Comparison of ENCODE assay signal across 21 cellular contexts in the genomic region with DNA sequence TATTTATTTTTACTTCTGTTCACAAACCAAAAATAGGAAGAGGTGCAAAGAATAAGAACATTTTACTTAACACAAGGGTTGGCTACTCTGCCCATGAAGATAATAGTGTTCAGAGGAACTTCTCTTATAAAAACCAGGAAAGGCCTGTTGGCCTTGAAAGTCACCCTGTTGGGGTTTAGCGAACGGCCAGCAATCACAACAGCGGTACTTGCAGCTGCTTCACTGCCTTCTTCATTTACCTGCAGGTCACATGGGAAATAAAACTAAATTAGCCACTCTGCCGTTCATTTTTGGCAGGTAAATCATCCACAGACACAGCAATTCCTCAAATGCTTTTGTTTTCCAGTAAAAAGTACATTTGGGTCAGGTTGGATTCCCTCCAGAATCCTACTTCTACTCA. TPM values are rescaled to one million over a fixed set of nuclear protein-coding genes. Genes with fewer than 3 reads are reported as not detected.
"Had no signal": no experiment of that assay in that cellular context is flagged by ENCODE, and none has a peak within 500 bp of the region (broad histone marks: within the 10 kb centered on the region; RNA-seq: fewer than 3 reads in every experiment).

No MANE protein-coding gene starts in this region.

- DNase-seq: effector memory CD8-positive, alpha-beta T cell; esophagus squamous epithelium; foreskin fibroblast; immature natural killer cell; left ventricle myocardium superior; mesenchymal stem cell; naive B cell; occipital lobe; psoas muscle; spleen; stimulated activated CD4-positive, alpha-beta T cell treated with anti-CD3 and anti-CD28 coated beads, Interleukin-15, amount 100 ng/mL, for 24 hours; stimulated activated CD4-positive, alpha-beta T cell treated with anti-CD3 and anti-CD28 coated beads, Interleukin-1b, Interleukin-23, amount 100 ng/mL, for 48 hours; stimulated activated CD4-positive, alpha-beta T cell treated with anti-CD3 and anti-CD28 coated beads, Interleukin-4, amount 100 ng/mL, for 24 hours; testis; transverse colon had no signal

- H3K4me3 ChIP-seq: esophagus squamous epithelium, gastroesophageal sphincter, lung, psoas muscle, spleen, testis, transverse colon had no signal

- H3K27me3 ChIP-seq: esophagus squamous epithelium, gastroesophageal sphincter, spleen, testis, transverse colon had no signal

- H3K9me3 ChIP-seq: esophagus squamous epithelium, gastroesophageal sphincter, psoas muscle, spleen, testis, transverse colon had no signal

- H3K36me3 ChIP-seq: esophagus squamous epithelium, gastroesophageal sphincter, transverse colon had no signal

- H3K27ac ChIP-seq: esophagus squamous epithelium, gastroesophageal sphincter, parathyroid adenoma, psoas muscle, spleen, testis, transverse colon had no signal

- H3K4me1 ChIP-seq: esophagus squamous epithelium, parathyroid adenoma, psoas muscle, testis, transverse colon had no signal

RNA-seq across cellular contexts. Expression of a gene that starts 13.3 kb away (rescaled TPM):
- total RNA-seq: epithelial cell of proximal tubule, esophagus squamous epithelium, gastroesophageal sphincter, sciatic nerve, skeletal muscle tissue had no signal
